2 cellular contexts compared by ENCODE assay signal in the genomic region with DNA sequence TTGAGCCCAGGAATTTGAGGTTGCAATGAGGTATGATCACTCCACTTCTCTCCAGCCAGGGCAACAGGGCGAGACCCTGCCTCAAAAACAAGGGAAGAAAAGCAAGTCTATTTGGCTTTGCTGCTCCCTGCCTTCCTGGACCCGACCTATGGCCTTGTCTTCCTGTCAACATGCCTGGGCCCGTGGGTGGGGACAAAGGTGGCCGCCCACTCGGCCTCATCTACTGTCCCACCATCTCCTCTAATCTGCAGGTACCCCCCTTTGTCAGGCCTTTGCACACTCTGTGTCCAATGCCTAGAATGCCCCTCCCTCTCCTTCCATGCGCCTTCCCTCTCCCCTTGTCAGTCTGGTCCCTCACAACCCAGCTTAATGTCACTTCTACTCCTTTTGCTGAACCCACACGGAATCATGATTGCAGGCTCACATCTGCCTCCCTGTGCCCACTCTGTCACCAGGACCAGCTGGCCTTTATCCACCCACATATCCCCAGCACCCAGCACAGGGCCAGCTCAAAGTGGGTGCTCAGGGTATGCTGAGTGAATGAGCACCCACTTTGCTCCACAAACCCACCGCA.
TF ChIP-seq lines count a peak whose summit lies in the region.

No MANE protein-coding gene starts in this region.

TF ChIP-seq in SK-N-SH, 30 proteins besides CTCF, POLR2A, EP300 and RAD21 (continued from another document):
- TF ChIP-seq, protein P1, sequence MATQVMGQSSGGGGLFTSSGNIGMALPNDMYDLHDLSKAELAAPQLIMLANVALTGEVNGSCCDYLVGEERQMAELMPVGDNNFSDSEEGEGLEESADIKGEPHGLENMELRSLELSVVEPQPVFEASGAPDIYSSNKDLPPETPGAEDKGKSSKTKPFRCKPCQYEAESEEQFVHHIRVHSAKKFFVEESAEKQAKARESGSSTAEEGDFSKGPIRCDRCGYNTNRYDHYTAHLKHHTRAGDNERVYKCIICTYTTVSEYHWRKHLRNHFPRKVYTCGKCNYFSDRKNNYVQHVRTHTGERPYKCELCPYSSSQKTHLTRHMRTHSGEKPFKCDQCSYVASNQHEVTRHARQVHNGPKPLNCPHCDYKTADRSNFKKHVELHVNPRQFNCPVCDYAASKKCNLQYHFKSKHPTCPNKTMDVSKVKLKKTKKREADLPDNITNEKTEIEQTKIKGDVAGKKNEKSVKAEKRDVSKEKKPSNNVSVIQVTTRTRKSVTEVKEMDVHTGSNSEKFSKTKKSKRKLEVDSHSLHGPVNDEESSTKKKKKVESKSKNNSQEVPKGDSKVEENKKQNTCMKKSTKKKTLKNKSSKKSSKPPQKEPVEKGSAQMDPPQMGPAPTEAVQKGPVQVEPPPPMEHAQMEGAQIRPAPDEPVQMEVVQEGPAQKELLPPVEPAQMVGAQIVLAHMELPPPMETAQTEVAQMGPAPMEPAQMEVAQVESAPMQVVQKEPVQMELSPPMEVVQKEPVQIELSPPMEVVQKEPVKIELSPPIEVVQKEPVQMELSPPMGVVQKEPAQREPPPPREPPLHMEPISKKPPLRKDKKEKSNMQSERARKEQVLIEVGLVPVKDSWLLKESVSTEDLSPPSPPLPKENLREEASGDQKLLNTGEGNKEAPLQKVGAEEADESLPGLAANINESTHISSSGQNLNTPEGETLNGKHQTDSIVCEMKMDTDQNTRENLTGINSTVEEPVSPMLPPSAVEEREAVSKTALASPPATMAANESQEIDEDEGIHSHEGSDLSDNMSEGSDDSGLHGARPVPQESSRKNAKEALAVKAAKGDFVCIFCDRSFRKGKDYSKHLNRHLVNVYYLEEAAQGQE (IDR thresholded peaks at IDR 0.05; ENCODE audit: low read depth, low read length): no peak
- TF ChIP-seq RCOR1 (IDR thresholded peaks at IDR 0.05; ENCODE audit: low read length): no peak
TF ChIP-seq in SK-N-SH: peak in this region for 0.

TF ChIP-seq in SK-N-SH treated with all-trans-retinoic acid at 6 μM for 48 hours, 23 proteins besides CTCF, POLR2A, EP300 and RAD21 (continued from another document):
- TF ChIP-seq TSHZ2 (CRISPR knock-in tag; IDR thresholded peaks at IDR 0.05) (no peak), ZC3H10 (CRISPR knock-in tag; IDR thresholded peaks at IDR 0.05) (no peak), BACH2 (CRISPR knock-in tag; IDR thresholded peaks at IDR 0.05; ENCODE audit: borderline replicate concordance) (no peak), ZNF70 (CRISPR knock-in tag; IDR thresholded peaks at IDR 0.05) (no peak), ARNTL (CRISPR knock-in tag; IDR thresholded peaks at IDR 0.05; ENCODE audit: borderline replicate concordance, low read depth) (no peak)
